1 cellular context compared by ENCODE assay signal in the genomic region with DNA sequence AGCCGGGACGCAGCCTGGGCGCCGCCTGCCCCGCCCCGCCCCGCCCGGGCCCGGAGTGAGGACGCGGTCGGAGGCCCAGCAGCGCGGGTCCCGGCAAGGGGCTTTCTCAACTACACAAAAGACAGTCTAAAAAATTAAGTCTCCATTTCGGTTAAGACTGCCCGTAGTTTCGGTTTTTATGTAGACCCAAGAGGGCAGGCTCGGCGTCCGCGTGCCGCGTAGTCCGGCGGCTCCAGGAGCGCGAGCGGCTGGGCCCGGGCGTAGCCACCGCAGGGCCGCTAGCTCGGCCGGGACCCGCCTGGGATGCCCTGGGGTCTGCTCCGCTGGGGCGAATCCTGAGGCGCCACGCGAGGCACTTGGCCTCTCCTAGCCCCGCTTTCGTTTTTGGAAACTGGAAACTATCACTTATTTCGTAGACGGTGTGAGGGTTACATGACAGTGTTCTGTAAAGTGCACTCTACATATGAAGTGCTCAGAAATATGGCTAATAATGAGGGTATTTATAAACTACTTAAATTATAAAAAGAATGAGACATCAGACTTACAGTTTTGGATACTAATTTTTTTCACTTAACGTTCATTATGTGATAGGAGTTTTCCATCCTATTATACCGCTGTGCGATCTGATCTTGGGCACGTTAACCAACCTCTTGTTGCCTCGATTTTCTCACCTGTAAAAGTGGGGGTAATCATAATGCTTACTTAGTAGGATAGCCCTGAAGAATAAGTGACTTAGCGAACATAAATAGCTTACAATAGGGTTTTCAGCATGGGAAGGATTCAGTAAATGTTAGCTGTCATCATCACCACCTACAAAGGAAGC.
TF ChIP-seq lines count a peak whose summit lies in the region.

No MANE protein-coding gene starts in this region.

TF ChIP-seq in H1, 55 proteins besides CTCF, POLR2A, EP300 and RAD21:
- TF ChIP-seq RXRA (IDR thresholded peaks at IDR 0.05; ENCODE audit: insufficient read depth, low read depth, low read length): no peak
- no peak for TF ChIP-seq YY1 (IDR thresholded peaks at IDR 0.05; ENCODE audit: low read depth, low read length)
- no peak for TF ChIP-seq RFX5 (IDR thresholded peaks at IDR 0.05; ENCODE audit: borderline replicate concordance, low read depth, low read length)
- TF ChIP-seq SAP30 (IDR thresholded peaks at IDR 0.05; ENCODE audit: insufficient read depth, insufficient replicate concordance, low read length): no peak
- no peak for TF ChIP-seq USF2 (IDR thresholded peaks at IDR 0.05; ENCODE audit: low read length)
- no peak for TF ChIP-seq PHF8 (conservative IDR thresholded peaks at IDR 0.05; ENCODE audit: low read depth, low read length)
- no peak for TF ChIP-seq SP1 (IDR thresholded peaks at IDR 0.05; ENCODE audit: low read depth, low read length)
- TF ChIP-seq KDM4A (IDR thresholded peaks at IDR 0.05; ENCODE audit: low read depth, low read length, severe bottlenecking): peak; percentile 24
- TF ChIP-seq BCL11A (IDR thresholded peaks at IDR 0.05; ENCODE audit: low read depth in 2 of 2, low read length in 2 of 2): no peak
- 0 out of 2 replicates have a peak, but pooled peaks have one; percentile 30 for TF ChIP-seq GABPA (IDR thresholded peaks at IDR 0.05; ENCODE audit: borderline replicate concordance, insufficient read depth, low read length)
- no peak for TF ChIP-seq JUND (IDR thresholded peaks at IDR 0.05; ENCODE audit: low read length)
- no peak for TF ChIP-seq MAFK (IDR thresholded peaks at IDR 0.05; ENCODE audit: low read depth, low read length)
- no peak for TF ChIP-seq RNF2 (IDR thresholded peaks at IDR 0.05; ENCODE audit: borderline replicate concordance, low read depth, low read length, missing control alignments, poor library complexity, severe bottlenecking)
- TF ChIP-seq HDAC2 (IDR thresholded peaks at IDR 0.05; ENCODE audit: borderline replicate concordance in 1 of 2, low read depth in 2 of 2, low read length in 2 of 2): no peak
- no peak for TF ChIP-seq CHD7 (IDR thresholded peaks at IDR 0.05; ENCODE audit: insufficient replicate concordance, low read length)
- TF ChIP-seq CHD2 (IDR thresholded peaks at IDR 0.05; ENCODE audit: low read length): no peak
- no peak for TF ChIP-seq TBP (IDR thresholded peaks at IDR 0.05; ENCODE audit: low read depth, low read length)
- no peak for TF ChIP-seq POU5F1 (IDR thresholded peaks at IDR 0.05; ENCODE audit: low read depth, low read length)
- no peak for TF ChIP-seq EGR1 (IDR thresholded peaks at IDR 0.05; ENCODE audit: borderline replicate concordance, low read depth, low read length)
- no peak for TF ChIP-seq NANOG (IDR thresholded peaks at IDR 0.05; ENCODE audit: insufficient read depth, low read depth, low read length, poor library complexity, severe bottlenecking)
- TF ChIP-seq BRCA1 (IDR thresholded peaks at IDR 0.05; ENCODE audit: low read depth, low read length): no peak
- no peak for TF ChIP-seq SIRT6 (IDR thresholded peaks at IDR 0.05; ENCODE audit: low read length)
- peak in 1 of 2 experiments; percentile 21; a peak in 1 of 4 replicates for TF ChIP-seq SIN3A (conservative IDR thresholded peaks at IDR 0.05 in 1 of 2, IDR thresholded peaks at IDR 0.05 in 1 of 2; ENCODE audit: low read depth in 1 of 2, low read length in 2 of 2)
- TF ChIP-seq CBX5 (IDR thresholded peaks at IDR 0.05; ENCODE audit: low read depth, low read length): no peak
- TF ChIP-seq SUZ12 (IDR thresholded peaks at IDR 0.05; ENCODE audit: low read length): 0 out of 2 replicates have a peak, but pooled peaks have one; percentile 35
- no peak for TF ChIP-seq BACH1 (IDR thresholded peaks at IDR 0.05; ENCODE audit: low read length)
- no peak for TF ChIP-seq ASH2L (IDR thresholded peaks at IDR 0.05; ENCODE audit: low read length)
- no peak for TF ChIP-seq NRF1 (IDR thresholded peaks at IDR 0.05; ENCODE audit: low read depth, low read length)
- TF ChIP-seq TAF7 (optimal IDR thresholded peaks at IDR 0.05; ENCODE audit: borderline replicate concordance, low read depth, low read length): no peak
- no peak for TF ChIP-seq RBBP5 (IDR thresholded peaks at IDR 0.05; ENCODE audit: borderline replicate concordance, low read depth, low read length)
- TF ChIP-seq SRF (IDR thresholded peaks at IDR 0.05; ENCODE audit: low read depth, low read length): no peak
- 0 out of 2 replicates have a peak, but pooled peaks have one; percentile 1 for TF ChIP-seq TAF1 (IDR thresholded peaks at IDR 0.05; ENCODE audit: low read depth, low read length)
- no peak for TF ChIP-seq HDAC6 (IDR thresholded peaks at IDR 0.05; ENCODE audit: low read depth, low read length)
- no peak for TF ChIP-seq JUN (IDR thresholded peaks at IDR 0.05; ENCODE audit: low read depth, low read length)
- TF ChIP-seq, protein P1, sequence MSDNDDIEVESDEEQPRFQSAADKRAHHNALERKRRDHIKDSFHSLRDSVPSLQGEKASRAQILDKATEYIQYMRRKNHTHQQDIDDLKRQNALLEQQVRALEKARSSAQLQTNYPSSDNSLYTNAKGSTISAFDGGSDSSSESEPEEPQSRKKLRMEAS (IDR thresholded peaks at IDR 0.05): 0 out of 2 replicates have a peak, but pooled peaks have one; percentile 13
- no peak for TF ChIP-seq CHD1 (IDR thresholded peaks at IDR 0.05; ENCODE audit: low read depth, low read length)
- no peak for TF ChIP-seq ZNF274 (IDR thresholded peaks at IDR 0.05; ENCODE audit: borderline replicate concordance, extremely low read depth, low read length)
- no peak for TF ChIP-seq POLR2AphosphoS5 (IDR thresholded peaks at IDR 0.05; ENCODE audit: low read depth, low read length)
- TF ChIP-seq TCF12 (IDR thresholded peaks at IDR 0.05; ENCODE audit: low read depth, low read length): no peak
- TF ChIP-seq TEAD4 (IDR thresholded peaks at IDR 0.05; ENCODE audit: low read depth, low read length): no peak
- TF ChIP-seq SP2 (IDR thresholded peaks at IDR 0.05; ENCODE audit: low read length): no peak
- TF ChIP-seq, protein P2, sequence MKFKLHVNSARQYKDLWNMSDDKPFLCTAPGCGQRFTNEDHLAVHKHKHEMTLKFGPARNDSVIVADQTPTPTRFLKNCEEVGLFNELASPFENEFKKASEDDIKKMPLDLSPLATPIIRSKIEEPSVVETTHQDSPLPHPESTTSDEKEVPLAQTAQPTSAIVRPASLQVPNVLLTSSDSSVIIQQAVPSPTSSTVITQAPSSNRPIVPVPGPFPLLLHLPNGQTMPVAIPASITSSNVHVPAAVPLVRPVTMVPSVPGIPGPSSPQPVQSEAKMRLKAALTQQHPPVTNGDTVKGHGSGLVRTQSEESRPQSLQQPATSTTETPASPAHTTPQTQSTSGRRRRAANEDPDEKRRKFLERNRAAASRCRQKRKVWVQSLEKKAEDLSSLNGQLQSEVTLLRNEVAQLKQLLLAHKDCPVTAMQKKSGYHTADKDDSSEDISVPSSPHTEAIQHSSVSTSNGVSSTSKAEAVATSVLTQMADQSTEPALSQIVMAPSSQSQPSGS (IDR thresholded peaks at IDR 0.05; ENCODE audit: low read length): no peak
- peak; percentile 26; the same call in 1 of the 2 replicates for TF ChIP-seq E2F6 (IDR thresholded peaks at IDR 0.05)
- TF ChIP-seq CREB1 (IDR thresholded peaks at IDR 0.05): no peak
- TF ChIP-seq SIX5 (IDR thresholded peaks at IDR 0.05; ENCODE audit: low read depth, low read length): no peak
- no peak for TF ChIP-seq CBX8 (IDR thresholded peaks at IDR 0.05; ENCODE audit: borderline replicate concordance, low read depth, low read length)
- no peak for TF ChIP-seq EZH2 (IDR thresholded peaks at IDR 0.05; ENCODE audit: low read depth, low read length, severe bottlenecking)
- TF ChIP-seq FOSL1 (IDR thresholded peaks at IDR 0.05; ENCODE audit: insufficient read depth, low read depth, low read length): no peak
- TF ChIP-seq KDM1A (IDR thresholded peaks at IDR 0.05; ENCODE audit: borderline replicate concordance, low read length): no peak
